26 cellular contexts compared by ENCODE assay signal in genomic region chr3:190010486-190010885, GRCh38.
"Had no signal": no experiment of that assay in that cellular context is flagged by ENCODE, and none has a peak within 500 bp of the region (broad histone marks: within the 10 kb centered on the region; RNA-seq: fewer than 3 reads in every experiment).

No MANE protein-coding gene starts in this region.

- H3K36me3 Mint-ChIP-seq: activated naive CD4-positive, alpha-beta T cell treated with anti-CD3 and anti-CD28 coated beads, Interleukin-2, amount 50 U/mL, for 24 hours; immature natural killer cell; stimulated activated naive B cell treated with anti-CD40 and anti-IgM and Interleukin-4, amounts not matched to agents 10 μg/mL and 1 μg/mL and 100 μg/mL, for 72 hours; type B pancreatic cell had no signal

- H3K4me3 Mint-ChIP-seq: activated CD8-positive, alpha-beta T cell treated with anti-CD3 and anti-CD28 coated beads, Interleukin-2, amount 10 ng/mL, durations not matched to agents 7 days and 5 days; activated naive CD4-positive, alpha-beta T cell treated with anti-CD3 and anti-CD28 coated beads, Interleukin-2, amount 50 U/mL, for 24 hours; immature natural killer cell; stimulated activated naive B cell treated with anti-CD40 and anti-IgM and Interleukin-4, amounts not matched to agents 10 μg/mL and 1 μg/mL and 100 μg/mL, for 72 hours; T-helper 2 cell treated with Interferon-gamma antibody and Interleukin-4, amounts not matched to agents 5 μg/mL and 100 μg/mL, for 36 hours; type B pancreatic cell had no signal

- ATAC-seq: activated CD8-positive, alpha-beta T cell treated with anti-CD3 and anti-CD28 coated beads, Interleukin-2, amount 10 ng/mL, durations not matched to agents 7 days and 5 days; body of pancreas; esophagus mucosa; left ventricle myocardium superior; right lobe of liver; stimulated activated naive B cell treated with anti-CD40 and anti-IgM and Interleukin-4, amounts not matched to agents 10 μg/mL and 1 μg/mL and 100 μg/mL, for 72 hours had no signal

- H3K4me2 ChIP-seq: hepatocyte had no signal

- H3K9me3 ChIP-seq: body of pancreas, right lobe of liver, testis, vagina had no signal

- H3K27me3 ChIP-seq: body of pancreas, hepatocyte, right lobe of liver, testis, vagina had no signal

- H3K4me3 ChIP-seq: body of pancreas, hepatocyte, right lobe of liver, testis, vagina had no signal

- H3K36me3 ChIP-seq: right lobe of liver, vagina had no signal

- H3K27ac ChIP-seq: body of pancreas, hepatocyte, right lobe of liver, testis, vagina, VCaP had no signal

- H2AFZ ChIP-seq: hepatocyte had no signal

- DNase-seq: activated CD4-positive, alpha-beta T cell treated with anti-CD3 and anti-CD28 coated beads for 1 hour; activated CD4-positive, alpha-beta T cell treated with anti-CD3 and anti-CD28 coated beads, Interleukin-2, amount 50 U/mL, for 1 hour; activated CD8-positive, alpha-beta T cell treated with anti-CD3 and anti-CD28 coated beads, Interleukin-2, amount 10 ng/mL, durations not matched to agents 7 days and 5 days; activated gamma-delta T cell treated with Interleukin-2 at 50 U/mL for 16 hours; anterior cingulate cortex; body of pancreas; effector CD4-positive, alpha-beta T cell; foreskin melanocyte; immature natural killer cell; left ventricle myocardium superior; mammary epithelial cell; occipital lobe; posterior cingulate gyrus; right lobe of liver; small intestine; stimulated activated CD4-positive, alpha-beta T cell treated with anti-CD3 and anti-CD28 coated beads, Interleukin-15, amount 100 ng/mL, for 24 hours; stimulated activated CD8-positive, alpha-beta memory T cell treated with anti-CD3 and anti-CD28 coated beads, Interleukin-4, amount 100 ng/mL, for 48 hours; stimulated activated naive B cell treated with anti-CD40 and anti-IgM and Interleukin-4, amounts not matched to agents 10 μg/mL and 1 μg/mL and 100 μg/mL, for 72 hours; testis had no signal

- H3K9me3 Mint-ChIP-seq: activated naive CD4-positive, alpha-beta T cell treated with anti-CD3 and anti-CD28 coated beads, Interleukin-2, amount 50 U/mL, for 24 hours; stimulated activated naive B cell treated with anti-CD40 and anti-IgM and Interleukin-4, amounts not matched to agents 10 μg/mL and 1 μg/mL and 100 μg/mL, for 72 hours; T-helper 2 cell treated with Interferon-gamma antibody and Interleukin-4, amounts not matched to agents 5 μg/mL and 100 μg/mL, for 36 hours; type B pancreatic cell had no signal

- H3K27me3 Mint-ChIP-seq: stimulated activated naive B cell treated with anti-CD40 and anti-IgM and Interleukin-4, amounts not matched to agents 10 μg/mL and 1 μg/mL and 100 μg/mL, for 72 hours had no signal

- H3K79me2 ChIP-seq: hepatocyte had no signal

- H3K27ac Mint-ChIP-seq: activated CD8-positive, alpha-beta T cell treated with anti-CD3 and anti-CD28 coated beads, Interleukin-2, amount 10 ng/mL, durations not matched to agents 7 days and 5 days; activated naive CD4-positive, alpha-beta T cell treated with anti-CD3 and anti-CD28 coated beads, Interleukin-2, amount 50 U/mL, for 24 hours; immature natural killer cell; stimulated activated naive B cell treated with anti-CD40 and anti-IgM and Interleukin-4, amounts not matched to agents 10 μg/mL and 1 μg/mL and 100 μg/mL, for 72 hours; T-helper 2 cell treated with Interferon-gamma antibody and Interleukin-4, amounts not matched to agents 5 μg/mL and 100 μg/mL, for 36 hours; type B pancreatic cell had no signal

- H3K4me1 ChIP-seq: body of pancreas, right lobe of liver, testis had no signal

- H3K4me1 Mint-ChIP-seq: activated naive CD4-positive, alpha-beta T cell treated with anti-CD3 and anti-CD28 coated beads, Interleukin-2, amount 50 U/mL, for 24 hours; immature natural killer cell; stimulated activated naive B cell treated with anti-CD40 and anti-IgM and Interleukin-4, amounts not matched to agents 10 μg/mL and 1 μg/mL and 100 μg/mL, for 72 hours had no signal

- FAIRE-seq: small intestine had no signal
